Comparison of ENCODE assay signal across 19 cellular contexts in genomic region chr9:135774794-135775525, GRCh38.
DNase-seq lines count a peak whose midpoint lies in the region; ATAC-seq and TF ChIP-seq lines count a peak whose summit lies in the region.
"Had no signal": no experiment of that assay in that cellular context is flagged by ENCODE, and none has a peak within 500 bp of the region (broad histone marks: within the 10 kb centered on the region; RNA-seq: fewer than 3 reads in every experiment).

No MANE protein-coding gene starts in this region.

- no peaks in the 10 kb centered on the region; the same call in 1 of the 2 replicates for H4K20me1 ChIP-seq in DND-41 (ENCODE audit: insufficient read depth, low read length)

- H3K4me2 ChIP-seq in DND-41 (ENCODE audit: insufficient read depth, low read length), result no peak overlapping the region

- TF ChIP-seq CTCF in DND-41 (IDR thresholded peaks at IDR 0.05; ENCODE audit: borderline replicate concordance, extremely low read depth, low read length, poor library complexity, severe bottlenecking) (no peak), Panc1 (IDR thresholded peaks at IDR 0.05) (no peak)

- ATAC-seq in DND-41 (ENCODE audit: insufficient read depth, low read depth), result peak; percentile 24; the same call in 1 of the 3 replicates
- peak; percentile 17; the same call in 1 of the 2 replicates for ATAC-seq in Panc1
- peak; percentile 29 for ATAC-seq in left lobe of liver
- peak; percentile 8 for ATAC-seq in aorta (ENCODE audit: low FRiP score)

- DNase-seq in DND-41 (no peak), Panc1 (ENCODE audit: low read depth, low spot score) (no peak), left lobe of liver (ENCODE audit: low spot score) (no peak), aorta (no peak), NCI-H2196 (lab: John Stamatoyannopoulos, UW; ENCODE audit: unreplicated experiment) (no peak), NCI-H2196 treated with DMSO at 0.1 percent for 48 hours (lab: John Stamatoyannopoulos, UW; ENCODE audit: unreplicated experiment) (no peak), NCI-H510A (lab: John Stamatoyannopoulos, UW) (no peak)
- DNase-seq: 8988T; BE2C; C1 segment of cervical spinal cord; CD4-positive, CD25-positive, alpha-beta regulatory T cell; CD8-positive, alpha-beta memory T cell; COR-L47; DMS 273 treated with DMSO at 0.1 percent for 48 hours; DMS53; HCEC 1CT; HFFc6; KBM-7 had no signal

- POLR2A ChIA-PET in Panc1 (lab: Charles Lee), result no interaction called here

- H3K27me3 ChIP-seq in DND-41 (ENCODE audit: insufficient read depth, low read length, poor library complexity), result no peaks in the 10 kb centered on the region
- no peaks in the 10 kb centered on the region for H3K27me3 ChIP-seq in Panc1 (ENCODE audit: control insufficient read depth, insufficient read depth, low read length)
- H3K27me3 ChIP-seq in aorta (ENCODE audit: control insufficient read depth in 1 of 2, insufficient read depth in 2 of 2, low read length in 1 of 2), result no peaks in the 10 kb centered on the region
- H3K27me3 ChIP-seq: BE2C had no signal

- no peaks in the 10 kb centered on the region for H3K36me3 ChIP-seq in DND-41 (ENCODE audit: insufficient read depth, low read length)
- H3K36me3 ChIP-seq in Panc1 (ENCODE audit: control insufficient read depth, insufficient read depth, low read length), result no peaks in the 10 kb centered on the region
- no peaks in the 10 kb centered on the region for H3K36me3 ChIP-seq in aorta (ENCODE audit: control insufficient read depth in 1 of 2, insufficient read depth in 2 of 2, low read length in 1 of 2)

- H3K4me1 ChIP-seq in DND-41 (ENCODE audit: insufficient read depth, low read length) (no peaks in the 10 kb centered on the region), Panc1 (ENCODE audit: control insufficient read depth, insufficient read depth, low read length) (no peaks in the 10 kb centered on the region), aorta (ENCODE audit: control insufficient read depth in 1 of 2, insufficient read depth in 2 of 2, low read length in 2 of 2) (no peaks in the 10 kb centered on the region)
- H3K4me1 ChIP-seq: BE2C had no signal

- CTCF ChIA-PET in Panc1 (lab: Charles Lee), result no interaction called here

- 82 to 84% methylated on average over 24 of the region's 24 CpGs for WGBS in aorta, 2 donors

- H3K27ac ChIP-seq in DND-41 (ENCODE audit: low read length), result no peak overlapping the region
- no peak overlapping the region for H3K27ac ChIP-seq in Panc1 (ENCODE audit: low read length)
- no peak overlapping the region for H3K27ac ChIP-seq in aorta (ENCODE audit: low read depth in 1 of 2, low read length in 2 of 2)
- H3K27ac ChIP-seq: HL-60 had no signal

- H3K79me2 ChIP-seq in DND-41 (ENCODE audit: insufficient read depth, low read length), result no peaks in the 10 kb centered on the region

- H3K9ac ChIP-seq in DND-41 (ENCODE audit: low read depth, low read length), result no peak overlapping the region

- BruUV-seq in Panc1 (replicated peaks; lab: Mats Ljungman, UMichigan), result no TSS peak

- no peak overlapping the region for H2AFZ ChIP-seq in DND-41 (ENCODE audit: low read depth, low read length)

- H3K9me3 ChIP-seq in DND-41 (ENCODE audit: insufficient read depth, low read length, severe bottlenecking) (no peaks in the 10 kb centered on the region), Panc1 (ENCODE audit: control insufficient read depth, insufficient read depth, low read depth, low read length) (no peaks in the 10 kb centered on the region), aorta (ENCODE audit: control insufficient read depth, low read length) (no peaks in the 10 kb centered on the region)
- H3K9me3 ChIP-seq: BE2C had no signal

- no peak overlapping the region for H3K4me3 ChIP-seq in DND-41 (ENCODE audit: low read depth in 1 of 2, low read length in 2 of 2)
- no peak overlapping the region for H3K4me3 ChIP-seq in Panc1 (ENCODE audit: low read depth in 2 of 2, low read length in 2 of 2)
- H3K4me3 ChIP-seq in aorta (ENCODE audit: low read length in 2 of 2), result no peak overlapping the region

- in situ Hi-C loops in Panc1 (cut with HindIII; ENCODE audit: low pct_unique_long_range_greater_than_20kb, low sequenced_read_pairs), result no loop called here

- intact Hi-C loops in Panc1 (cut with micrococcal nuclease; ENCODE audit: unreplicated experiment) (no loop called here), aorta (cut with DNase I) (loop anchor here in 1 of 2 donors (10.0 kb wide), 1 partner anchor 60 kb away; no protein-coding TSS in a partner anchor)
